In the genomic region with DNA sequence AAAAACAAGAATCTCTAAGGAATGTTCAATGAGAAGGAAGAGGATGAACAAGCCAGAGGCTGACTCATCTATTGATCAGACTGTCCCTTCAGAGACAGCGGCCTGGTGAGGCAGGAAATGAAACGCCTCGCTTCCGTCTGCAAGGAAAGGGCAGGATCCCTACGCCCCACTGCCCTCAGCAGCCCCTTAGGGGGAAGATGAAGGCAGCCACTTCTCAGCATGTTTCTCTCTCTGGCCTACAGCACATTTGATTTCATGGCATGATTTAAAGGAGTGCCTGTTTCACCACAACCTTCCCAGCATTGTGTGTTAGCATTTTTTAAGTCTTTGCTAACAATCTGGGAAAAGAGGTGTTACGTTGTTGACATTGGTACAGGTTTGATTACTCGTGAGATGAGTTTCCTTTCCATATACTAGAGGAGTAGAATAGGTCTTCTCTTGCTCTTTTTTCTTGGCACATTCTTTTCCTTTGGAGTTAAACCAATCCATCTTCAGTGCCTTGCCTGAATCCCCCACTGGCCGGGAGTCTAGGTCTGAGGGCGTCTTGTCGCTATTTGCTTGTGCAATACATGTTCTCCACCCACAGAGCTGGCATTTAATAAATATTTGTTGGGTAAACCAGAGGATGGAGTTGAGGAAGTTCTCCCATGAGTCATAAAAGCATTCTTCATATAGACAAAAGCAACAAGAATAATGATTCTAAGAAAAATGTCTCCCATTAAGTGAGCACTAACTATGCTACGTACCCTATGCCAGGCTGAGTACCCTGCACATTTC, we compare ENCODE assay signal across 20 cellular contexts. TPM values are rescaled to one million over a fixed set of nuclear protein-coding genes. Genes with fewer than 3 reads are reported as not detected.
DNase-seq lines count a peak whose midpoint lies in the region; ATAC-seq, FAIRE-seq and TF ChIP-seq lines count a peak whose summit lies in the region.
"Had no signal": no experiment of that assay in that cellular context is flagged by ENCODE, and none has a peak within 500 bp of the region (broad histone marks: within the 10 kb centered on the region; RNA-seq: fewer than 3 reads in every experiment).

No MANE protein-coding gene starts in this region.

- H2AFZ ChIP-seq in GM23248 = no peak overlapping the region
- no peak overlapping the region for H2AFZ ChIP-seq in endothelial cell of umbilical vein (ENCODE audit: low read depth, low read length)
- H2AFZ ChIP-seq in neuronal stem cell (ENCODE audit: low read length) = no peak overlapping the region
- H2AFZ ChIP-seq: parathyroid adenoma had no signal

- H3K4me2 ChIP-seq in GM23248 (ENCODE audit: unreplicated experiment) (no peak overlapping the region), endothelial cell of umbilical vein (ENCODE audit: insufficient read depth, low read length) (peak overlapping the region; percentile 38), neuronal stem cell (ENCODE audit: insufficient read depth, low read length, poor library complexity, severe bottlenecking) (no peak overlapping the region)
- H3K4me2 ChIP-seq: KMS-11 had no signal

- H3K9ac ChIP-seq in GM23248 (no peak overlapping the region), endothelial cell of umbilical vein (replicated peaks; ENCODE audit: extremely low read depth, insufficient read depth, low read length) (no peak overlapping the region), neuronal stem cell (ENCODE audit: low read depth, low read length, poor library complexity) (no peak overlapping the region)
- H3K9ac ChIP-seq: KMS-11, parathyroid adenoma had no signal

- no TSS peak for BruUV-seq in endothelial cell of umbilical vein (replicated peaks; lab: Mats Ljungman, UMichigan)

- no peaks in the 10 kb centered on the region for H3K36me3 ChIP-seq in GM23248 (ENCODE audit: low read depth)
- H3K36me3 ChIP-seq in endothelial cell of umbilical vein (ENCODE audit: control insufficient read depth in 2 of 2, extremely low read depth in 1 of 2, insufficient read depth in 2 of 2, low read length in 2 of 2) = no peaks in the 10 kb centered on the region
- no peaks in the 10 kb centered on the region for H3K36me3 ChIP-seq in neuronal stem cell (replicated peaks in 1 of 2; ENCODE audit: control insufficient read depth in 2 of 2, insufficient read depth in 2 of 2, low read length in 2 of 2)
- H3K36me3 ChIP-seq: cardiac muscle cell had no signal

- CTCF ChIA-PET in endothelial cell of umbilical vein (lab: Charles Lee) = interaction anchor here (0.7 kb wide), 1 partner anchor 65 kb away, joined by 3 read pairs; no protein-coding TSS in a partner anchor

- peak overlapping the region; percentile 60 for H2BK15ac ChIP-seq in neuronal stem cell (ENCODE audit: low read length)

- TF ChIP-seq CTCF in endothelial cell of umbilical vein (IDR thresholded peaks at IDR 0.05; ENCODE audit: extremely low read depth in 1 of 2, insufficient read depth in 1 of 2, low read depth in 1 of 2, low read length in 2 of 2) (no peak), foreskin fibroblast (IDR thresholded peaks at IDR 0.05; ENCODE audit: low read depth, low read length) (no peak)

- FAIRE-seq in endothelial cell of umbilical vein (lab: Jason Lieb, UNC) = no peak
- FAIRE-seq: GM12878 had no signal

- H3K79me2 ChIP-seq in GM23248 (ENCODE audit: insufficient read depth) (no peaks in the 10 kb centered on the region), endothelial cell of umbilical vein (ENCODE audit: control insufficient read depth, insufficient read depth, low read length) (no peaks in the 10 kb centered on the region)
- H3K79me2 ChIP-seq: parathyroid adenoma had no signal

- no peak overlapping the region for H4K8ac ChIP-seq in neuronal stem cell (ENCODE audit: low read depth, low read length)

- H3K27me3 ChIP-seq in GM23248 (replicated peaks; ENCODE audit: insufficient read depth) = no peaks in the 10 kb centered on the region
- no peaks in the 10 kb centered on the region for H3K27me3 ChIP-seq in endothelial cell of umbilical vein (ENCODE audit: control insufficient read depth in 2 of 2, insufficient read depth in 2 of 2, low read length in 2 of 2)
- H3K27me3 ChIP-seq in neuronal stem cell (ENCODE audit: control insufficient read depth in 3 of 3, insufficient read depth in 3 of 3, low read depth in 1 of 3, low read length in 3 of 3) = no peaks in the 10 kb centered on the region

- in situ Hi-C loops in GM23248 (cut with MboI) = no loop called here

- no peaks in the 10 kb centered on the region for H3K9me1 ChIP-seq in endothelial cell of umbilical vein (replicated peaks; ENCODE audit: control insufficient read depth, extremely low read depth, insufficient read depth, low read length)

- no peaks in the 10 kb centered on the region for H3K79me1 ChIP-seq in neuronal stem cell (ENCODE audit: low read depth, low read length)

- H4K91ac ChIP-seq in neuronal stem cell (ENCODE audit: low read depth, low read length, poor library complexity) = no peak overlapping the region

- H3K4me1 ChIP-seq in GM23248 (ENCODE audit: insufficient read depth) = no peaks in the 10 kb centered on the region
- peaks cover 12% of the 10 kb centered on the region for H3K4me1 ChIP-seq in endothelial cell of umbilical vein (ENCODE audit: control insufficient read depth, extremely low read depth, insufficient read depth, low read length)
- H3K4me1 ChIP-seq in neuronal stem cell (ENCODE audit: control insufficient read depth in 2 of 2, insufficient read depth in 1 of 2, low read depth in 1 of 2, low read length in 2 of 2) = peaks cover 0 to 6% of the 10 kb centered on the region in 2 donors
- H3K4me1 ChIP-seq: parathyroid adenoma had no signal

- H3F3A ChIP-seq in GM23248 (ENCODE audit: insufficient read depth) = no peaks in the 10 kb centered on the region

- peak; percentile 32 for DNase-seq in GM23248
- DNase-seq in RPMI7951 (ENCODE audit: low read depth) = peak; percentile 28
- DNase-seq in endothelial cell of umbilical vein (ENCODE audit: low read depth, low spot score) = no peak
- DNase-seq in neuronal stem cell (ENCODE audit: low spot score) = no peak
- DNase-seq in activated effector memory CD4-positive, alpha-beta T cell treated with anti-CD3 and anti-CD28 coated beads, Interleukin-2, amount 50 U/mL, for 16 hours = no peak
- DNase-seq in foreskin fibroblast = no peak
- no peak for DNase-seq in NCI-H2227 treated with DMSO at 0.1 percent for 48 hours (lab: John Stamatoyannopoulos, UW)
- DNase-seq: activated B cell treated with CpG ODN at 0.5 μM for 24 hours; activated CD8-positive, alpha-beta memory T cell treated with anti-CD3 and anti-CD28 coated beads, Interleukin-2, amount 10 ng/mL, durations not matched to agents 7 days and 5 days; activated naive CD4-positive, alpha-beta T cell treated with Interleukin-2 at 50 U/mL for 16 hours; endodermal cell; NCI-H1694 treated with DMSO at 0.1 percent for 48 hours had no signal

- no peak overlapping the region for H3K18ac ChIP-seq in neuronal stem cell (ENCODE audit: low read length)

- H2BK5ac ChIP-seq in neuronal stem cell (ENCODE audit: low read length) = no peak overlapping the region

- H3K9me2 ChIP-seq in GM23248 (ENCODE audit: insufficient read depth) = no peaks in the 10 kb centered on the region

- H3K4me3 ChIP-seq in GM23248 = no peak overlapping the region
- no peak overlapping the region for H3K4me3 ChIP-seq in endothelial cell of umbilical vein (replicated peaks in 1 of 3; ENCODE audit: insufficient read depth in 1 of 3, low read depth in 1 of 3, low read length in 3 of 3)
- no peak overlapping the region for H3K4me3 ChIP-seq in neuronal stem cell (ENCODE audit: low read length in 2 of 2)
- H3K4me3 ChIP-seq in foreskin fibroblast (ENCODE audit: low read depth in 1 of 2, low read length in 2 of 2) = no peak overlapping the region
- H3K4me3 ChIP-seq: cardiac muscle cell, GM12878 had no signal

- intact Hi-C loops in endothelial cell of umbilical vein (cut with micrococcal nuclease) = no loop called here

- no peak overlapping the region for H3K23ac ChIP-seq in neuronal stem cell (ENCODE audit: low read depth, low read length, poor library complexity)

- H3K14ac ChIP-seq in neuronal stem cell (ENCODE audit: low read length) = no peak overlapping the region

- H2AK5ac ChIP-seq in neuronal stem cell (ENCODE audit: low read depth, low read length) = no peak overlapping the region

- dilution Hi-C loops in endothelial cell of umbilical vein (cut with MboI; ENCODE audit: extremely low pct_ligation_motif_present, low sequenced_read_pairs) = no loop called here

- no peak overlapping the region for H3K4ac ChIP-seq in neuronal stem cell (ENCODE audit: low read length)

- H2BK12ac ChIP-seq in neuronal stem cell (ENCODE audit: low read length) = no peak overlapping the region

- WGBS in GM23248 (ENCODE audit: low coverage in 1 of 2, low lambda C conversion rate in 2 of 2, missing lambda C conversion rate in 2 of 2), 2 experiments = 28 to 30% methylated on average over 11 of the region's 11 CpGs
- no CpG with 5 or more reads among the region's 11 CpGs for WGBS in neuronal stem cell (ENCODE audit: extremely low coverage in 2 of 2, insufficient read length in 2 of 2, insufficient replicate concordance in 1 of 2), 2 donors

- H3K9me3 ChIP-seq in GM23248 (ENCODE audit: low read depth) (no peaks in the 10 kb centered on the region), endothelial cell of umbilical vein (replicated peaks; ENCODE audit: control insufficient read depth, insufficient read depth, low read length) (no peaks in the 10 kb centered on the region), neuronal stem cell (replicated peaks in 1 of 2; ENCODE audit: control insufficient read depth in 2 of 2, insufficient read depth in 1 of 2, low read depth in 1 of 2, low read length in 2 of 2) (no peaks in the 10 kb centered on the region)

- H2BK120ac ChIP-seq in neuronal stem cell (ENCODE audit: low read depth, low read length) = no peak overlapping the region

- no peak overlapping the region for H3K27ac ChIP-seq in GM23248
- H3K27ac ChIP-seq in endothelial cell of umbilical vein (ENCODE audit: insufficient read depth, low read depth, low read length) = peak overlapping the region; percentile 12
- no peak overlapping the region for H3K27ac ChIP-seq in neuronal stem cell (replicated peaks; ENCODE audit: low read length)
- H3K27ac ChIP-seq: cardiac muscle cell, KMS-11, parathyroid adenoma had no signal

- H4K20me1 ChIP-seq in GM23248 (ENCODE audit: insufficient read depth) (no peaks in the 10 kb centered on the region), endothelial cell of umbilical vein (replicated peaks; ENCODE audit: control insufficient read depth, extremely low read depth, insufficient read depth, low read length) (no peaks in the 10 kb centered on the region)

- ATAC-seq in HG03432 (IDR thresholded peaks at IDR 0.05; ENCODE audit: unreplicated experiment) = no peak
- ATAC-seq: activated CD8-positive, alpha-beta memory T cell treated with anti-CD3 and anti-CD28 coated beads, Interleukin-2, amount 10 ng/mL, durations not matched to agents 7 days and 5 days; GM12878; Panc1 had no signal

- POLR2A ChIA-PET in endothelial cell of umbilical vein (lab: Charles Lee) = no interaction called here

- TF ChIP-seq POLR2A in endothelial cell of umbilical vein (IDR thresholded peaks at IDR 0.05; ENCODE audit: low read depth, low read length) = no peak

RNA-seq across cellular contexts. Expression of a gene that starts 47.4 kb away (rescaled TPM):
- total RNA-seq in GM23248 (2014; rRNA removed; shearing (Covaris generic)) = not detected in 2 replicates
- polyA plus RNA-seq in GM23248 (2016; fragmentation: Nextera tagmentation; extraction: Ambion mirVana) (not detected in 2 replicates), endothelial cell of umbilical vein (not detected in 2 replicates)
- total RNA-seq in RPMI7951 (2014; rRNA removed; shearing (Covaris generic)) = not detected in 2 replicates
- not detected in 2 replicates for total RNA-seq in endothelial cell of umbilical vein
- not detected in 2 replicates for polyA plus RNA-seq in endothelial cell of umbilical vein (2011; cell fraction: cytosol; rRNA removed)
- not detected in 2 replicates for polyA plus RNA-seq in endothelial cell of umbilical vein (2011; cell fraction: nucleus; rRNA removed)
- 0.12 and 0.31 TPM in 2 replicates for polyA plus RNA-seq in endothelial cell of umbilical vein (2012)
- polyA minus RNA-seq in endothelial cell of umbilical vein = not detected in 2 replicates
- not detected for polyA minus RNA-seq in endothelial cell of umbilical vein (2011; cell fraction: cytosol; rRNA and poly(A)+ RNA removed)
- not detected in 2 replicates for polyA minus RNA-seq in endothelial cell of umbilical vein (2011; cell fraction: nucleus; rRNA and poly(A)+ RNA removed)
- 13.0 TPM for polyA plus RNA-seq in neuronal stem cell (2013, experiment 1 of 2)
- polyA plus RNA-seq in neuronal stem cell (2013, experiment 2 of 2) = 12.5 TPM
- total RNA-seq: activated CD8-positive, alpha-beta memory T cell treated with anti-CD3 and anti-CD28 coated beads, Interleukin-2, amount 10 ng/mL, durations not matched to agents 7 days and 5 days; GM12878; T-helper 1 cell treated with Interleukin-12 subunit alpha and Interleukin-12 subunit beta and Interleukin-4 antibody, amounts not matched to agents 30 ng/mL and 1 ng/mL, for 36 hours had no signal
- polyA plus RNA-seq: CD14-positive monocyte had no signal

Comparison
In these comparisons a context has a peak if more than half of its experiments do, and no peak if none do; other contexts are left out.
1. DNase-seq: peak in GM23248 (single experiment) and RPMI7951 (single experiment); none in endothelial cell of umbilical vein (single experiment), neuronal stem cell (single experiment), activated effector memory CD4-positive, alpha-beta T cell treated with anti-CD3 and anti-CD28 coated beads, Interleukin-2, amount 50 U/mL, for 16 hours (single experiment), foreskin fibroblast (0 of 2) and NCI-H2227 treated with DMSO at 0.1 percent for 48 hours (single experiment).